In genomic region chr20:2026514-2026913, GRCh38 we compare ENCODE assay signal across 10 cellular contexts. TPM values are rescaled to one million over a fixed set of nuclear protein-coding genes. Genes with fewer than 3 reads are reported as not detected.
"Had no signal": no experiment of that assay in that cellular context is flagged by ENCODE, and none has a peak within 500 bp of the region (broad histone marks: within the 10 kb centered on the region; RNA-seq: fewer than 3 reads in every experiment).

No MANE protein-coding gene starts in this region.

- DNase-seq: GM23248, GOT3, H7, KG1 had no signal

- H3K27ac ChIP-seq: GM23248 had no signal

- H3K36me3 ChIP-seq: HAP-1 had no signal

- H3K9ac ChIP-seq: GM23248 had no signal

- H2AFZ ChIP-seq: GM23248 had no signal

- FAIRE-seq: HTR-8/SVneo had no signal

- ATAC-seq: HCT116 had no signal

- H3K9me3 ChIP-seq: HAP-1 had no signal

- H3K4me3 ChIP-seq: GM23248, HAP-1 had no signal

- H3K4me1 ChIP-seq: HAP-1 had no signal

RNA-seq across cellular contexts. Expression of gene PDYN, which starts 32.7 kb away (rescaled TPM):
- total RNA-seq: GM23248, H4, HT-29 had no signal
- polyA plus RNA-seq: GM23248, IgD-negative memory B cell had no signal
